Comparison of ENCODE assay signal across 1 cellular context in the genomic region with DNA sequence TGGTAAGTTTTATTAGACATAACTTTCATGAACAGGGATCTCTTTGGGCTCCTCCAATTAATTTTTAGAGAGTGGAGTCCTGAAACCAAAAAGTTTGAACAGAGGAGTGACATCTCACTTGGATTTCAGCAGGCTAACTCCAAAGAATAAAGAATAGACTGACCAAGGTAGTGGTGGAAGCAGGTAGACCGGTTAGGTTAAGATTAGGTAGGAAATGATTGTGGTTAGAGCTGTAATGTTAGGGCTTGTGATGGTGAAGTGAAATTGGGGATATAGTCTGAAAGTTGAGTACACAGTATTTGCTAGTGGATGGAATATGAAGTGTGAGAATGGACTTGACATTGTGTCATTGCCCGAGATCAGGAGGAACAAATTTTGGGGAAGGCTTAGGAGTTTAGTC.
TF ChIP-seq lines count a peak whose summit lies in the region.

No MANE protein-coding gene starts in this region.

TF ChIP-seq in IMR-90, 13 proteins besides CTCF, POLR2A, EP300 and RAD21 (continued from another document):
- TF ChIP-seq CHD1 (IDR thresholded peaks at IDR 0.05; ENCODE audit: low read depth, low read length) = no peak
- no peak for TF ChIP-seq MAZ (IDR thresholded peaks at IDR 0.05; ENCODE audit: borderline replicate concordance, low read depth, low read length)
- no peak for TF ChIP-seq RCOR1 (IDR thresholded peaks at IDR 0.05; ENCODE audit: insufficient replicate concordance, low read length)
